8 cellular contexts compared by ENCODE assay signal in genomic region chr12:111430418-111431353, GRCh38. TPM values are rescaled to one million over a fixed set of nuclear protein-coding genes. Genes with fewer than 3 reads are reported as not detected.
DNase-seq lines count a peak whose midpoint lies in the region; ATAC-seq and TF ChIP-seq lines count a peak whose summit lies in the region.

No MANE protein-coding gene starts in this region.

- no peak for TF ChIP-seq CTCF in endothelial cell (IDR thresholded peaks at IDR 0.05; ENCODE audit: unreplicated experiment)

- no peaks in the 10 kb centered on the region for H3K27me3 Mint-ChIP-seq in activated CD4-positive, alpha-beta T cell treated with anti-CD3 and anti-CD28 coated beads, Interleukin-2, amount 10 ng/mL, durations not matched to agents 24 days and 14 days
- peaks cover 8% of the 10 kb centered on the region for H3K27me3 Mint-ChIP-seq in endothelial cell (ENCODE audit: unreplicated experiment)

- in situ Hi-C loops in ACHN (cut with HindIII; ENCODE audit: low pct_ligation_motif_present, low pct_unique_long_range_greater_than_20kb, low sequenced_read_pairs), result no loop called here

- DNase-seq in activated CD4-positive, alpha-beta T cell treated with anti-CD3 and anti-CD28 coated beads, Interleukin-2, amount 10 ng/mL, durations not matched to agents 24 days and 14 days, result peak; percentile 94
- DNase-seq in endothelial cell (ENCODE audit: low spot score) (no peak), ACHN (no peak)
- DNase-seq in stimulated activated CD4-positive, alpha-beta T cell treated with anti-CD3 and anti-CD28 coated beads, Interleukin-2, amount 100 ng/mL, for 4 hours (ENCODE audit: low read depth), result peak; percentile 69

- H3K27ac Mint-ChIP-seq in activated CD4-positive, alpha-beta T cell treated with anti-CD3 and anti-CD28 coated beads, Interleukin-2, amount 10 ng/mL, durations not matched to agents 24 days and 14 days, result peak overlapping the region; percentile 93
- peak overlapping the region; percentile 92 for H3K27ac Mint-ChIP-seq in endothelial cell (ENCODE audit: unreplicated experiment)

- intact Hi-C loops in activated CD4-positive, alpha-beta T cell treated with anti-CD3 and anti-CD28 coated beads, Interleukin-2, amount 10 ng/mL, durations not matched to agents 24 days and 14 days (cut with micrococcal nuclease), result loop anchor here (1.0 to 10.0 kb wide), 3 partner anchors 15 to 674 kb away; partner anchors contain the start of gene NAA25

- peaks cover 33% of the 10 kb centered on the region for H3K36me3 Mint-ChIP-seq in activated CD4-positive, alpha-beta T cell treated with anti-CD3 and anti-CD28 coated beads, Interleukin-2, amount 10 ng/mL, durations not matched to agents 24 days and 14 days (ENCODE audit: low read depth)
- H3K36me3 Mint-ChIP-seq in endothelial cell (ENCODE audit: low read depth, unreplicated experiment), result peaks cover 14% of the 10 kb centered on the region

- peak overlapping the region; percentile 81 for H3K4me3 Mint-ChIP-seq in activated CD4-positive, alpha-beta T cell treated with anti-CD3 and anti-CD28 coated beads, Interleukin-2, amount 10 ng/mL, durations not matched to agents 24 days and 14 days
- H3K4me3 Mint-ChIP-seq in endothelial cell (ENCODE audit: unreplicated experiment), result peak overlapping the region; percentile 64

- peaks cover 79% of the 10 kb centered on the region for H3K4me1 Mint-ChIP-seq in activated CD4-positive, alpha-beta T cell treated with anti-CD3 and anti-CD28 coated beads, Interleukin-2, amount 10 ng/mL, durations not matched to agents 24 days and 14 days
- peaks cover 68% of the 10 kb centered on the region for H3K4me1 Mint-ChIP-seq in endothelial cell (ENCODE audit: unreplicated experiment)

- ATAC-seq in GM18907 (IDR thresholded peaks at IDR 0.05; ENCODE audit: unreplicated experiment), result peak; percentile 36
- ATAC-seq in HG03571 (IDR thresholded peaks at IDR 0.05; ENCODE audit: unreplicated experiment), result no peak
- ATAC-seq in HG02678 (IDR thresholded peaks at IDR 0.05; ENCODE audit: unreplicated experiment), result no peak
- ATAC-seq in GM21360 (IDR thresholded peaks at IDR 0.05; ENCODE audit: unreplicated experiment), result no peak

- H3K9me3 Mint-ChIP-seq in activated CD4-positive, alpha-beta T cell treated with anti-CD3 and anti-CD28 coated beads, Interleukin-2, amount 10 ng/mL, durations not matched to agents 24 days and 14 days, result no peaks in the 10 kb centered on the region
- no peaks in the 10 kb centered on the region for H3K9me3 Mint-ChIP-seq in endothelial cell (ENCODE audit: unreplicated experiment)

RNA-seq across cellular contexts. Expression of gene SH2B3, which starts 25.0 kb away (rescaled TPM):
- total RNA-seq in activated CD4-positive, alpha-beta T cell treated with anti-CD3 and anti-CD28 coated beads, Interleukin-2, amount 10 ng/mL, durations not matched to agents 24 days and 14 days, result 43.4 and 44.1 TPM in 2 replicates
- total RNA-seq in endothelial cell (ENCODE audit: unreplicated experiment), result 93.7 TPM

Comparison
In these comparisons a context has a peak if more than half of its experiments do, and no peak if none do; other contexts are left out.
1. DNase-seq: peak in activated CD4-positive, alpha-beta T cell treated with anti-CD3 and anti-CD28 coated beads, Interleukin-2, amount 10 ng/mL, durations not matched to agents 24 days and 14 days (single experiment) and stimulated activated CD4-positive, alpha-beta T cell treated with anti-CD3 and anti-CD28 coated beads, Interleukin-2, amount 100 ng/mL, for 4 hours (single experiment); none in endothelial cell (single experiment) and ACHN (single experiment).